Comparison of ENCODE assay signal across 38 cellular contexts in the genomic region with DNA sequence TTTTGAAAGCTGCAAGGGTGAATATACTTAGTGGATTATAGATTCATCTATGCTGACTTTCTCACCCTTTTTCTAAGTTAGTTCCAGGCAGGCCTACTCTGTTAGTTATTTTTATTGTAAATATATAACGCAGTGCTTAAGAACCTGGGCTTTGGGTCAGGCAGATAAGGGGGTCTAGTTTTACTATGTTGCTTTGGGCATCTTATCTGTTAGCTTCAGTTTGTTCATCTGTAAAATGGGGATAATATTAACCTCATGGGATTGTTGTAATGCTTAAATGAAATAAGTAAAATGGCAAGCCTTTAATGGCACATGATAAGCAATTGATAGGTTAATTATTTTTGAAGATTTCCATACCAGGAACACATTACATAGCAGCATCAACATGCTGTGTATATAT.
"Had no signal": no experiment of that assay in that cellular context is flagged by ENCODE, and none has a peak within 500 bp of the region (broad histone marks: within the 10 kb centered on the region; RNA-seq: fewer than 3 reads in every experiment).

No MANE protein-coding gene starts in this region.

- H3K27me3 Mint-ChIP-seq: activated CD4-positive, alpha-beta memory T cell treated with anti-CD3 and anti-CD28 coated beads, Interleukin-2, amount 10 ng/mL, durations not matched to agents 7 days and 5 days; activated CD4-positive, alpha-beta T cell treated with anti-CD3 and anti-CD28 coated beads for 36 hours; activated CD8-positive, alpha-beta memory T cell treated with anti-CD3 and anti-CD28 coated beads, Interleukin-2, amount 10 ng/mL, durations not matched to agents 7 days and 5 days; activated naive CD4-positive, alpha-beta T cell treated with anti-CD3 and anti-CD28 coated beads, Interleukin-2, amount 10 ng/mL, durations not matched to agents 7 days and 5 days; activated naive CD4-positive, alpha-beta T cell treated with anti-CD3 and anti-CD28 coated beads, Interleukin-2, amount 50 U/mL, for 24 hours; activated naive CD8-positive, alpha-beta T cell; activated naive CD8-positive, alpha-beta T cell treated with anti-CD3 and anti-CD28 coated beads, Interleukin-2, amount 10 ng/mL, durations not matched to agents 7 days and 5 days; activated naive CD8-positive, alpha-beta T cell treated with anti-CD3 and anti-CD28 coated beads, Interleukin-2, amount 50 U/mL, for 24 hours; activated T-cell treated with anti-CD3 and anti-CD28 coated beads, Interleukin-2, amount 50 U/mL, for 24 hours had no signal

- H3K4me1 Mint-ChIP-seq: activated CD4-positive, alpha-beta memory T cell treated with anti-CD3 and anti-CD28 coated beads, Interleukin-2, amount 10 ng/mL, durations not matched to agents 7 days and 5 days; activated CD8-positive, alpha-beta memory T cell treated with anti-CD3 and anti-CD28 coated beads, Interleukin-2, amount 10 ng/mL, durations not matched to agents 7 days and 5 days; activated naive CD4-positive, alpha-beta T cell treated with anti-CD3 and anti-CD28 coated beads, Interleukin-2, amount 10 ng/mL, durations not matched to agents 7 days and 5 days; activated naive CD4-positive, alpha-beta T cell treated with anti-CD3 and anti-CD28 coated beads, Interleukin-2, amount 50 U/mL, for 24 hours; activated naive CD8-positive, alpha-beta T cell treated with anti-CD3 and anti-CD28 coated beads, Interleukin-2, amount 10 ng/mL, durations not matched to agents 7 days and 5 days; activated naive CD8-positive, alpha-beta T cell treated with anti-CD3 and anti-CD28 coated beads, Interleukin-2, amount 50 U/mL, for 24 hours had no signal

- H3K27me3 ChIP-seq: body of pancreas, brain microvascular endothelial cell, breast epithelium had no signal

- H3K4me1 ChIP-seq: breast epithelium had no signal

- H3K9me3 ChIP-seq: breast epithelium had no signal

- ATAC-seq: activated CD4-positive, alpha-beta T cell treated with anti-CD3 and anti-CD28 coated beads for 36 hours; activated CD4-positive, CD25-positive, alpha-beta regulatory T cell treated with anti-CD3 and anti-CD28 coated beads, Interleukin-2, amount 50 U/mL, for 24 hours; activated CD8-positive, alpha-beta memory T cell treated with anti-CD3 and anti-CD28 coated beads, Interleukin-2, amount 10 ng/mL, durations not matched to agents 7 days and 5 days; activated CD8-positive, alpha-beta T cell treated with anti-CD3 and anti-CD28 coated beads, Interleukin-2, amount 10 ng/mL, durations not matched to agents 7 days and 5 days; activated naive CD8-positive, alpha-beta T cell treated with anti-CD3 and anti-CD28 coated beads, Interleukin-2, amount 50 U/mL, for 24 hours; body of pancreas; WTC11 had no signal

- H3K36me3 Mint-ChIP-seq: activated naive CD4-positive, alpha-beta T cell treated with anti-CD3 and anti-CD28 coated beads, Interleukin-2, amount 10 ng/mL, durations not matched to agents 7 days and 5 days; activated naive CD4-positive, alpha-beta T cell treated with anti-CD3 and anti-CD28 coated beads, Interleukin-2, amount 50 U/mL, for 24 hours had no signal

- H3K36me3 ChIP-seq: brain microvascular endothelial cell, breast epithelium, WERI-Rb-1 had no signal

- H3K4me3 ChIP-seq: body of pancreas, breast epithelium had no signal

- H3K27ac ChIP-seq: body of pancreas, brain microvascular endothelial cell, breast epithelium, WERI-Rb-1 had no signal

- H3K4me3 Mint-ChIP-seq: activated CD4-positive, alpha-beta memory T cell treated with anti-CD3 and anti-CD28 coated beads, Interleukin-2, amount 10 ng/mL, durations not matched to agents 7 days and 5 days; activated CD4-positive, alpha-beta T cell treated with anti-CD3 and anti-CD28 coated beads for 36 hours; activated CD4-positive, alpha-beta T cell treated with anti-CD3 and anti-CD28 coated beads, Interleukin-2, amount 10 ng/mL, durations not matched to agents 7 days and 5 days; activated CD8-positive, alpha-beta memory T cell treated with anti-CD3 and anti-CD28 coated beads, Interleukin-2, amount 10 ng/mL, durations not matched to agents 7 days and 5 days; activated CD8-positive, alpha-beta T cell treated with anti-CD3 and anti-CD28 coated beads, Interleukin-2, amount 10 ng/mL, durations not matched to agents 7 days and 5 days; activated naive CD4-positive, alpha-beta T cell treated with anti-CD3 and anti-CD28 coated beads, Interleukin-2, amount 10 ng/mL, durations not matched to agents 7 days and 5 days; activated naive CD4-positive, alpha-beta T cell treated with anti-CD3 and anti-CD28 coated beads, Interleukin-2, amount 50 U/mL, for 24 hours; activated naive CD8-positive, alpha-beta T cell; activated naive CD8-positive, alpha-beta T cell treated with anti-CD3 and anti-CD28 coated beads, Interleukin-2, amount 10 ng/mL, durations not matched to agents 7 days and 5 days; activated naive CD8-positive, alpha-beta T cell treated with anti-CD3 and anti-CD28 coated beads, Interleukin-2, amount 50 U/mL, for 24 hours; activated T-cell treated with anti-CD3 and anti-CD28 coated beads, Interleukin-2, amount 50 U/mL, for 24 hours; T-helper 1 cell treated with Interleukin-12 subunit alpha and Interleukin-12 subunit beta and Interleukin-4 antibody, amounts not matched to agents 30 μg/mL and 1 μg/mL, for 36 hours; T-helper 2 cell treated with Interferon-gamma antibody and Interleukin-4, amounts not matched to agents 5 μg/mL and 100 μg/mL, for 36 hours; WTC11 had no signal

- H3K27ac Mint-ChIP-seq: activated CD4-positive, alpha-beta memory T cell treated with anti-CD3 and anti-CD28 coated beads, Interleukin-2, amount 10 ng/mL, durations not matched to agents 7 days and 5 days; activated CD4-positive, alpha-beta T cell treated with anti-CD3 and anti-CD28 coated beads for 36 hours; activated CD4-positive, alpha-beta T cell treated with anti-CD3 and anti-CD28 coated beads, Interleukin-2, amount 10 ng/mL, durations not matched to agents 7 days and 5 days; activated CD8-positive, alpha-beta memory T cell treated with anti-CD3 and anti-CD28 coated beads, Interleukin-2, amount 10 ng/mL, durations not matched to agents 7 days and 5 days; activated CD8-positive, alpha-beta T cell treated with anti-CD3 and anti-CD28 coated beads, Interleukin-2, amount 10 ng/mL, durations not matched to agents 7 days and 5 days; activated naive CD4-positive, alpha-beta T cell treated with anti-CD3 and anti-CD28 coated beads, Interleukin-2, amount 10 ng/mL, durations not matched to agents 7 days and 5 days; activated naive CD4-positive, alpha-beta T cell treated with anti-CD3 and anti-CD28 coated beads, Interleukin-2, amount 50 U/mL, for 24 hours; activated naive CD8-positive, alpha-beta T cell; activated naive CD8-positive, alpha-beta T cell treated with anti-CD3 and anti-CD28 coated beads, Interleukin-2, amount 10 ng/mL, durations not matched to agents 7 days and 5 days; activated naive CD8-positive, alpha-beta T cell treated with anti-CD3 and anti-CD28 coated beads, Interleukin-2, amount 50 U/mL, for 24 hours; activated T-cell treated with anti-CD3 and anti-CD28 coated beads, Interleukin-2, amount 50 U/mL, for 24 hours; activated T-helper 2 cell treated with anti-CD3 and anti-CD28 coated beads, Interferon-gamma antibody, Interleukin-2, Interleukin-4, amounts not matched to agents 10 μg/mL and 5 μg/mL and 100 μg/mL, durations not matched to agents 14 hours and 24 hours and 36 hours; T-helper 1 cell treated with Interleukin-12 subunit alpha and Interleukin-12 subunit beta and Interleukin-4 antibody, amounts not matched to agents 30 μg/mL and 1 μg/mL, for 36 hours; T-helper 2 cell treated with Interferon-gamma antibody and Interleukin-4, amounts not matched to agents 5 μg/mL and 100 μg/mL, for 36 hours; WTC11 had no signal

- FAIRE-seq: astrocyte, TTC549 had no signal

- DNase-seq: activated CD4-positive, alpha-beta memory T cell treated with anti-CD3 and anti-CD28 coated beads, Interleukin-2, amount 10 ng/mL, durations not matched to agents 7 days and 5 days; activated CD4-positive, alpha-beta T cell treated with anti-CD3 and anti-CD28 coated beads for 1 hour; activated CD4-positive, alpha-beta T cell treated with anti-CD3 and anti-CD28 coated beads for 36 hours; activated CD4-positive, alpha-beta T cell treated with anti-CD3 and anti-CD28 coated beads for 48 hours; activated CD4-positive, alpha-beta T cell treated with anti-CD3 and anti-CD28 coated beads, Interleukin-2, amount 10 ng/mL, durations not matched to agents 7 days and 5 days; activated CD4-positive, alpha-beta T cell treated with anti-CD3 and anti-CD28 coated beads, Interleukin-2, amount 50 U/mL, for 48 hours; activated CD4-positive, CD25-positive, alpha-beta regulatory T cell; activated CD8-positive, alpha-beta memory T cell treated with anti-CD3 and anti-CD28 coated beads for 24 hours; activated CD8-positive, alpha-beta memory T cell treated with anti-CD3 and anti-CD28 coated beads, Interleukin-2, amount 10 ng/mL, durations not matched to agents 7 days and 5 days; activated CD8-positive, alpha-beta memory T cell treated with anti-CD3 and anti-CD28 coated beads, Interleukin-2, amount 50 U/mL, for 48 hours; activated CD8-positive, alpha-beta T cell treated with anti-CD3 and anti-CD28 coated beads, Interleukin-2, amount 10 ng/mL, durations not matched to agents 7 days and 5 days; activated effector memory CD4-positive, alpha-beta T cell treated with Interleukin-2 at 50 U/mL for 16 hours; activated gamma-delta T cell; activated naive CD4-positive, alpha-beta T cell treated with anti-CD3 and anti-CD28 coated beads, Interleukin-2, amount 10 ng/mL, durations not matched to agents 7 days and 5 days; activated naive CD4-positive, alpha-beta T cell treated with Interleukin-2 at 50 U/mL for 16 hours; activated naive CD8-positive, alpha-beta T cell treated with anti-CD3 and anti-CD28 coated beads, Interleukin-2, amount 10 ng/mL, durations not matched to agents 7 days and 5 days; activated naive CD8-positive, alpha-beta T cell treated with anti-CD3 and anti-CD28 coated beads, Interleukin-2, amount 50 U/mL, for 24 hours; activated T-cell treated with anti-CD3 and anti-CD28 coated beads, Interleukin-2, amount 50 U/mL, for 24 hours; activated T-cell treated with anti-CD3 and anti-CD28 coated beads, Interleukin-2, amount 50 U/mL, for 48 hours; amygdala; anterior cingulate cortex; body of pancreas; brain microvascular endothelial cell; central memory CD4-positive, alpha-beta T cell; T-helper 1 cell; T-helper 2 cell; T-helper 9 cell; WERI-Rb-1 had no signal
